In the genomic region with DNA sequence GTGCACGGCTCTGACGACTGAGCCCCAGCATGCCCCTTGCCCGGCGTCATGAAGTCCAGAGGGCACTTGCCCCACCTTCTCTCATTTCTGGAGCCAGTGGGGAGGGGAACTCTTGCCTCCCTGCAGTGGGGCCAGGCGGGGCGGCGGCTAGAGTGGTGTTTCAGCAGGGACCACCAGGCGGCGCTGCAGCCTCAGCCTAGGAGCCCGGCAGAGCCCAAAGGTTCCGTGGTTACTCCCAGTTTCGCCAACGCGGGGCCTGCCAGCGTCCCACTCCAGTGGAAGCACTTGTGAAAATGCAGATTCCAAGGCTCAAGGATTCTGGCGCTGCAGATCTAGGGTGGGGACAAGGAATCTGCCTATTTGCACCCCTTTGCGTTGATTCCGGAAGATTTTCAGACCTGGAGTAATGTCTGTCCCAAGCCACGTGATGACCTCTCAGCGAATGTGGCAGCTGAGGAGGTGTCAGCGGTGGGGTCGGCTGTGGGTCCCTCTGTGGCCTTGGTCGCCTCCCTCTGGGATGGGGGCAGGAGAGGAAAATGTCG, we compare ENCODE assay signal across 9 cellular contexts. TPM values are rescaled to one million over a fixed set of nuclear protein-coding genes. Genes with fewer than 3 reads are reported as not detected.
A peak's percentile ranks its signal among the peaks of the same experiment; 100 is the strongest.
DNase-seq lines count a peak whose midpoint lies in the region; ATAC-seq, FAIRE-seq and TF ChIP-seq lines count a peak whose summit lies in the region.
"Had no signal": no experiment of that assay in that cellular context is flagged by ENCODE, and none has a peak within 500 bp of the region (broad histone marks: within the 10 kb centered on the region; RNA-seq: fewer than 3 reads in every experiment).

No MANE protein-coding gene starts in this region.

- H3K4ac ChIP-seq in neuronal stem cell (ENCODE audit: low read length), result peak overlapping the region; percentile 54

- intact Hi-C loops in vagina (cut with DNase I), result loop anchor here (2.0 to 10.0 kb wide), 2 partner anchors 104 to 290 kb away; a partner anchor contains a TSS

- peak overlapping the region; percentile 19 for H2BK12ac ChIP-seq in neuronal stem cell (ENCODE audit: low read length)

- H3K4me3 ChIP-seq in HUES6 (ENCODE audit: low read depth, low read length), result peak overlapping the region; percentile 45
- H3K4me3 ChIP-seq in Peyer's patch, result no peak overlapping the region
- H3K4me3 ChIP-seq in neuronal stem cell (ENCODE audit: low read length in 2 of 2), result no peak overlapping the region
- no peak overlapping the region for H3K4me3 ChIP-seq in vagina

- H3K36me3 ChIP-seq in HUES6 (ENCODE audit: control insufficient read depth, insufficient read depth, low read length), result no peaks in the 10 kb centered on the region
- H3K36me3 ChIP-seq in Peyer's patch, result peaks cover 0 to 19% (median 0%) of the 10 kb centered on the region in 3 donors
- peaks cover 0 to 3% of the 10 kb centered on the region in 2 donors for H3K36me3 ChIP-seq in neuronal stem cell (replicated peaks in 1 of 2; ENCODE audit: control insufficient read depth in 2 of 2, insufficient read depth in 2 of 2, low read length in 2 of 2)
- peaks cover 0 to under 1% of the 10 kb centered on the region in 2 donors for H3K36me3 ChIP-seq in vagina

- H3K4me2 ChIP-seq in neuronal stem cell (ENCODE audit: insufficient read depth, low read length, poor library complexity, severe bottlenecking), result peak overlapping the region; percentile 12

- no peak overlapping the region for H4K91ac ChIP-seq in neuronal stem cell (ENCODE audit: low read depth, low read length, poor library complexity)

- ATAC-seq in HG03280 (IDR thresholded peaks at IDR 0.05; ENCODE audit: unreplicated experiment), result no peak

- H3K27me3 ChIP-seq in HUES6 (ENCODE audit: control insufficient read depth, insufficient read depth, low read length) (peaks cover 12% of the 10 kb centered on the region; the same call in 1 of the 2 replicates), Peyer's patch (no peaks in the 10 kb centered on the region), neuronal stem cell (ENCODE audit: control insufficient read depth in 3 of 3, insufficient read depth in 3 of 3, low read depth in 1 of 3, low read length in 3 of 3) (peaks cover 0 to 6% (median 2%) of the 10 kb centered on the region in 3 experiments), vagina (no peaks in the 10 kb centered on the region)

- no peak overlapping the region for H2AFZ ChIP-seq in neuronal stem cell (ENCODE audit: low read length)

- H2BK15ac ChIP-seq in neuronal stem cell (ENCODE audit: low read length), result peak overlapping the region; percentile 47

- no peak overlapping the region for H3K27ac ChIP-seq in HUES6 (ENCODE audit: low read depth, low read length)
- H3K27ac ChIP-seq in Peyer's patch, result peak overlapping the region in 1 of 4 donors; percentile 45
- no peak overlapping the region for H3K27ac ChIP-seq in neuronal stem cell (replicated peaks; ENCODE audit: low read length)
- H3K27ac ChIP-seq in vagina, result no peak overlapping the region

- H4K8ac ChIP-seq in neuronal stem cell (ENCODE audit: low read depth, low read length), result no peak overlapping the region

- peak overlapping the region; percentile 55 for H3K18ac ChIP-seq in neuronal stem cell (ENCODE audit: low read length)

- no CpG with 5 or more reads among the region's 24 CpGs for whole genome bisulfite sequencing in neuronal stem cell (ENCODE audit: extremely low coverage in 2 of 2, insufficient read length in 2 of 2, insufficient replicate concordance in 1 of 2), 2 donors

- TF ChIP-seq POLR2A in Peyer's patch (IDR thresholded peaks at IDR 0.05) (no peak), vagina (IDR thresholded peaks at IDR 0.05) (no peak)

- no peak overlapping the region for H3K14ac ChIP-seq in neuronal stem cell (ENCODE audit: low read length)

- TF ChIP-seq CTCF in Peyer's patch (IDR thresholded peaks at IDR 0.05) (peak; percentile 65 to 98 (median 93)), vagina (IDR thresholded peaks at IDR 0.05) (peak; percentile 94 to 97 (median 95))

- H3K9me3 ChIP-seq in HUES6 (ENCODE audit: control insufficient read depth, insufficient read depth, low read depth, low read length) (0 out of 2 replicates have a peak, but pooled peaks cover under 1% of the 10 kb centered on the region), Peyer's patch (no peaks in the 10 kb centered on the region), neuronal stem cell (replicated peaks in 1 of 2; ENCODE audit: control insufficient read depth in 2 of 2, insufficient read depth in 1 of 2, low read depth in 1 of 2, low read length in 2 of 2) (no peaks in the 10 kb centered on the region), vagina (no peaks in the 10 kb centered on the region)

- H2AK5ac ChIP-seq in neuronal stem cell (ENCODE audit: low read depth, low read length), result peak overlapping the region; percentile 16

- DNase-seq in ELF-1 (ENCODE audit: low read depth, low spot score), result peak; percentile 92
- DNase-seq in Peyer's patch, result peak; percentile 55 to 90 (median 88)
- DNase-seq in activated gamma-delta T cell (lab: John Stamatoyannopoulos, UW), result peak; percentile 25
- DNase-seq in frontal cortex (ENCODE audit: low spot score in 2 of 2), result peak; percentile 68 to 84
- peak; percentile 81 for DNase-seq in neuronal stem cell (ENCODE audit: low spot score)
- DNase-seq in vagina (ENCODE audit: extremely low spot score in 2 of 2), result peak; percentile 64 to 86

- no peak overlapping the region for H2BK120ac ChIP-seq in neuronal stem cell (ENCODE audit: low read depth, low read length)

- no peaks in the 10 kb centered on the region for H3K79me1 ChIP-seq in neuronal stem cell (ENCODE audit: low read depth, low read length)

- no peak for FAIRE-seq in frontal cortex (lab: Jason Lieb, UNC)
- FAIRE-seq: colon had no signal

- H3K23ac ChIP-seq in neuronal stem cell (ENCODE audit: low read depth, low read length, poor library complexity), result no peak overlapping the region

- H3K4me1 ChIP-seq in HUES6 (ENCODE audit: control insufficient read depth, insufficient read depth, low read length), result peaks cover 3% of the 10 kb centered on the region; the same call in 1 of the 2 replicates
- H3K4me1 ChIP-seq in Peyer's patch, result peaks cover 0 to 7% (median 0%) of the 10 kb centered on the region in 4 donors
- H3K4me1 ChIP-seq in neuronal stem cell (ENCODE audit: control insufficient read depth in 2 of 2, insufficient read depth in 1 of 2, low read depth in 1 of 2, low read length in 2 of 2), result peaks cover 0 to 12% of the 10 kb centered on the region in 2 donors
- H3K4me1 ChIP-seq in vagina, result no peaks in the 10 kb centered on the region

- H2BK5ac ChIP-seq in neuronal stem cell (ENCODE audit: low read length), result no peak overlapping the region

- H3K9ac ChIP-seq in HUES6 (ENCODE audit: low read length) (no peak overlapping the region), neuronal stem cell (ENCODE audit: low read depth, low read length, poor library complexity) (peak overlapping the region; percentile 22)

RNA-seq across cellular contexts. Expression of a gene that starts 55.7 kb away (rescaled TPM):
- total RNA-seq in Peyer's patch, result 100 to 1,000 TPM in 1 of 4 donors, 10 to 100 TPM in 3; 40.4 to 140 (median 78.4) TPM
- 6.5 TPM for total RNA-seq in frontal cortex
- 51.9 TPM for polyA plus RNA-seq in neuronal stem cell (2013, experiment 1 of 2)
- 51.1 TPM for polyA plus RNA-seq in neuronal stem cell (2013, experiment 2 of 2)
- 91.6 TPM for total RNA-seq in vagina

Comparison
In these comparisons a context has a peak if more than half of its experiments do, and no peak if none do; other contexts are left out.
1. DNase-seq: peak in every context shown above with its lines; median percentile 92 in ELF-1; 88 in Peyer's patch; 81 in neuronal stem cell; 76 in frontal cortex; 75 in vagina; 25 in activated gamma-delta T cell.